ENCODE assay signal across 8 cellular contexts in the genomic region with DNA sequence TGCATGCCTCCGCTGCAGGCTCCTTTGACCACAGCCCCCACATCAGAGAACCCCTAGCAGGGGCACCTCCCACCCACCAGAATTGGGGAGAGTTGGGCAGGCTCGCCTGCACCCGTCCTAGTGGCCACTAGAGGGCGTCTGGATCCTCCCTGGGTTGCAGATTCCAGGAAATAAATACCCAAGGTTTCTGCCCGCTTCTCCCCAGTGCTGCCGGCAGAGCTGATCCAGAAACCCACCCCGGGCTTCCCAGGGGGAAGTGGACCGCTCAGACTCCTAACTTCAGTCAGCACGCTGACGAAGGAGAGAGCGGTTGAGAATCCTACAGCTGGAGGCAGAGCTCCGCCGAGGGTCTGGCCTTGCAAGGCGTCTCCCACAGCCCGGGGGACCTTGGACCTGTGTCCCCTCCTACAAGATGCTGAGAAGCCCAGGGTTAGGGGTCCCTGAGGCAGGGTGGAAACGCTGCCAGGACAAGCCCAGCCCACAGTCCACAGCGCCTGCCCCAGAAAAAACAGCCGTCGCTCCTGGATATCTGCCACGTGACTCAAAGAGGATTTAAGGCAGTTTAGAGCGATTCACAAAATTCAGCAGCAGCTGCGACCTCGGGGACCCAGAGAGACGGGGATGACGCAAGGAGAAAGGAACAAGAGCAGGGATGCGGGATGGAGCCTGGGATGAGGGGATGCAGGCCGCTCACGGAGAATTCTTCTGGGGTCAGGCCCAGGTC. TPM values are rescaled to one million over a fixed set of nuclear protein-coding genes. Genes with fewer than 3 reads are reported as not detected.
A peak's percentile ranks its signal among the peaks of the same experiment; 100 is the strongest.
DNase-seq lines count a peak whose midpoint lies in the region; ATAC-seq and TF ChIP-seq lines count a peak whose summit lies in the region.

No MANE protein-coding gene starts in this region.

- H3K4me3 Mint-ChIP-seq in activated naive CD4-positive, alpha-beta T cell treated with anti-CD3 and anti-CD28 coated beads, Interleukin-2, amount 50 U/mL, for 24 hours = peak overlapping the region; percentile 72
- H3K4me3 Mint-ChIP-seq in glutamatergic neuron (ENCODE audit: unreplicated experiment) = peak overlapping the region; percentile 68

- DNase-seq in SHP77 (lab: John Stamatoyannopoulos, UW) (peak; percentile 39 to 50), SHP77 treated with DMSO at 0.1 percent for 48 hours (lab: John Stamatoyannopoulos, UW) (no peak), HK-2 (ENCODE audit: unreplicated experiment) (peak; percentile 70), RPMI8226 (peak; percentile 58), glutamatergic neuron (peak; percentile 86), omental fat pad (ENCODE audit: low spot score) (peak; percentile 39)

- TF ChIP-seq CTCF in glutamatergic neuron (IDR thresholded peaks at IDR 0.05; ENCODE audit: partially characterized antibody, unreplicated experiment) (peak; percentile 99), omental fat pad (IDR thresholded peaks at IDR 0.05) (no peak)

- H3K27me3 Mint-ChIP-seq in activated naive CD4-positive, alpha-beta T cell treated with anti-CD3 and anti-CD28 coated beads, Interleukin-2, amount 50 U/mL, for 24 hours = peaks cover 19% of the 10 kb centered on the region
- H3K27me3 Mint-ChIP-seq in glutamatergic neuron (ENCODE audit: unreplicated experiment) = peaks cover 19% of the 10 kb centered on the region

- peak overlapping the region; percentile 79 for H3K27ac ChIP-seq in temporal lobe (ENCODE audit: low read depth, low read length)

- H3K4me1 Mint-ChIP-seq in activated naive CD4-positive, alpha-beta T cell treated with anti-CD3 and anti-CD28 coated beads, Interleukin-2, amount 50 U/mL, for 24 hours = peaks cover 10% of the 10 kb centered on the region
- peaks cover 4% of the 10 kb centered on the region for H3K4me1 Mint-ChIP-seq in glutamatergic neuron (ENCODE audit: low read depth, unreplicated experiment)

- peak; percentile 40 for ATAC-seq in omental fat pad (ENCODE audit: low FRiP score)

- no peak overlapping the region for H3K27ac Mint-ChIP-seq in activated naive CD4-positive, alpha-beta T cell treated with anti-CD3 and anti-CD28 coated beads, Interleukin-2, amount 50 U/mL, for 24 hours
- H3K27ac Mint-ChIP-seq in glutamatergic neuron (ENCODE audit: unreplicated experiment) = no peak overlapping the region

- H3K9me3 Mint-ChIP-seq in activated naive CD4-positive, alpha-beta T cell treated with anti-CD3 and anti-CD28 coated beads, Interleukin-2, amount 50 U/mL, for 24 hours = no peaks in the 10 kb centered on the region
- H3K9me3 Mint-ChIP-seq in glutamatergic neuron (ENCODE audit: unreplicated experiment) = peaks cover 2% of the 10 kb centered on the region

- no peaks in the 10 kb centered on the region for H3K36me3 Mint-ChIP-seq in activated naive CD4-positive, alpha-beta T cell treated with anti-CD3 and anti-CD28 coated beads, Interleukin-2, amount 50 U/mL, for 24 hours
- no peaks in the 10 kb centered on the region for H3K36me3 Mint-ChIP-seq in glutamatergic neuron (ENCODE audit: unreplicated experiment)

RNA-seq across cellular contexts. Expression of a gene that starts 32.6 kb away (rescaled TPM):
- 37.0 TPM for total RNA-seq in glutamatergic neuron (ENCODE audit: unreplicated experiment)
- total RNA-seq in omental fat pad = 10 to 100 TPM in 1 of 4 donors, 1 to 10 TPM in 1, under 1 TPM in 1, not detected in 1; 0.19 to 10.6 (median 1.4) TPM
- 31.0 TPM for total RNA-seq in temporal lobe
